ENCODE assay signal across 8 cellular contexts in the genomic region with DNA sequence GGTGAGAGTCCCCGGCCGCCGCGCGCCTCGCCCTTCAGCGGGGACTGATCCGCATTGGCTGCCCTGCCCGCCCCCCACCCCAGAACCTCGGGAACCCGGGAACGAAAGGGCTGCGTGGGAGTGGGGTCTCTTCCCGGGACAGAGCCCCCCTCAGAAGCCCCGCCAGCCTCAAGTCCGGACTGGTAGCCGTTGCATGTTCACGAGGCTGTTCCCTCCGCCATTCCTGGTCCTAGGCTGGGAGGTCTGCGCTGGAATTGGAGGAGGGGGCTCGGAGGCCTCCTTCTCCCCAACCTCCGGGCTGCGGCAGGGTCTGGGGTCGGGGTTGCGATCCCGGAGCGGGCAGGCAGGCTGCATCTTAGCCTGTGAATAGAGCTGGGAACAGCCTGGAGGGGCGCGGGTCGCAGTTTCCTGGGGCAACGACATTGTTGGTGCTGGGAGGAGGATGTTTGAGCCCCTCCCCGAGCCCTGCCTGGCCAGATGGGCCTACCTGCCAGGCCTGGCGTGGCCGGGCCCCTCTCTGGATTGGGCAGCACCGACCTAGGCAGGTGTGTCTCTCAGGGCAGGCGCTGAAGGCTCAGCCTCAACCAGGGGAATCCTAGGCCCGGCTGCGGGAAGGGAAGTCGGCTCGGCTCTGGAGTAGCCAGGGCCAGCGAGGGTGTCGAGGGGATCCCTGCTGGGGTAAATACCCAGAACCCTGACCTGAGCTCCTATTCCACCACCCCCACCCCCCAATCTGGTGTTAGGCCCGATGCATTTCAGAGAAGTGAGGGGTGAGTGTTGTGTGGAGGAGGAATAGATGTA. TPM values are rescaled to one million over a fixed set of nuclear protein-coding genes. Genes with fewer than 3 reads are reported as not detected.
A peak's percentile ranks its signal among the peaks of the same experiment; 100 is the strongest.
DNase-seq lines count a peak whose midpoint lies in the region; ATAC-seq, FAIRE-seq and TF ChIP-seq lines count a peak whose summit lies in the region.

No MANE protein-coding gene starts in this region.

- POLR2A ChIA-PET in GM12878 (lab: Charles Lee): no interaction called here
- POLR2A ChIA-PET in activated CD4-positive, alpha-beta memory T cell treated with anti-CD3 and anti-CD28 coated beads for 36 hours (lab: Charles Lee): no interaction called here

- H3K27me3 ChIP-seq in cardiac muscle cell: peaks cover 30% of the 10 kb centered on the region
- no peaks in the 10 kb centered on the region for H3K27me3 ChIP-seq in GM12878 (replicated peaks in 1 of 2; ENCODE audit: control insufficient read depth in 2 of 2, insufficient read depth in 2 of 2, low read length in 1 of 2)
- H3K27me3 ChIP-seq in right lobe of liver: no peaks in the 10 kb centered on the region
- H3K27me3 ChIP-seq in uterus: no peaks in the 10 kb centered on the region

- TF ChIP-seq RAD21 in GM12878 (IDR thresholded peaks at IDR 0.05; ENCODE audit: insufficient read depth, low read depth, low read length): no peak

- peaks cover 9% of the 10 kb centered on the region for H3K4me1 Mint-ChIP-seq in activated CD4-positive, alpha-beta memory T cell treated with anti-CD3 and anti-CD28 coated beads for 36 hours (ENCODE audit: low read depth)

- peak overlapping the region; percentile 63 for H3K4me3 ChIP-seq in cardiac muscle cell
- peak overlapping the region; percentile 41; the same call in 1 of the 2 replicates for H3K4me3 ChIP-seq in GM12878
- peak overlapping the region; percentile 23 to 51 (median 34) for H3K4me3 ChIP-seq in right lobe of liver
- peak overlapping the region; percentile 5 to 37 for H3K4me3 ChIP-seq in uterus

- SMC1A ChIA-PET in GM12878 (lab: Charles Lee; ENCODE audit: uncharacterized antibody, unreplicated experiment): interaction anchor here (0.9 kb wide), 1 partner anchor 44 kb away, joined by 3 read pairs; no protein-coding TSS in a partner anchor

- H3K9me3 ChIP-seq in cardiac muscle cell (ENCODE audit: low read depth) (no peaks in the 10 kb centered on the region), GM12878 (replicated peaks; ENCODE audit: control insufficient read depth, insufficient read depth, low read length) (no peaks in the 10 kb centered on the region), right lobe of liver (no peaks in the 10 kb centered on the region), uterus (no peaks in the 10 kb centered on the region)

- peaks cover 3% of the 10 kb centered on the region; the same call in 1 of the 2 replicates for H4K20me1 ChIP-seq in GM12878 (ENCODE audit: control insufficient read depth, insufficient read depth)

- no TSS peak for BruUV-seq in GM12878 (replicated peaks; lab: Mats Ljungman, UMichigan)

- H2AFZ ChIP-seq in GM12878 (ENCODE audit: control insufficient read depth, low read depth, low read length): no peak overlapping the region

- H3K27ac Mint-ChIP-seq in activated CD4-positive, alpha-beta memory T cell treated with anti-CD3 and anti-CD28 coated beads for 36 hours: no peak overlapping the region

- H3K9ac ChIP-seq in GM12878 (ENCODE audit: control insufficient read depth, insufficient read depth, low read length): no peak overlapping the region

- no peak for ATAC-seq in left ventricle myocardium superior
- ATAC-seq in GM12878: no peak
- ATAC-seq in right lobe of liver: no peak

- in situ Hi-C loops in GM12878 (cut with MboI): no loop called here

- H3K4me3 Mint-ChIP-seq in activated CD4-positive, alpha-beta memory T cell treated with anti-CD3 and anti-CD28 coated beads for 36 hours: no peak overlapping the region

- no peak for FAIRE-seq in GM12878 (lab: Jason Lieb, UNC)

- H3K27me3 Mint-ChIP-seq in activated CD4-positive, alpha-beta memory T cell treated with anti-CD3 and anti-CD28 coated beads for 36 hours: no peaks in the 10 kb centered on the region

- H3K27ac ChIP-seq in cardiac muscle cell (no peak overlapping the region), GM12878 (ENCODE audit: control insufficient read depth, insufficient read depth) (no peak overlapping the region), right lobe of liver (no peak overlapping the region), uterus (no peak overlapping the region)

- TF ChIP-seq EP300 in GM12878 (IDR thresholded peaks at IDR 0.05; ENCODE audit: borderline replicate concordance in 1 of 2, control insufficient read depth in 1 of 2, low read depth in 2 of 2, low read length in 2 of 2): no peak

- TF ChIP-seq POLR2A in GM12878 (IDR thresholded peaks at IDR 0.05; ENCODE audit: low read depth, low read length) (no peak), right lobe of liver (IDR thresholded peaks at IDR 0.05) (no peak), uterus (IDR thresholded peaks at IDR 0.05) (no peak)

- H3K4me1 ChIP-seq in cardiac muscle cell (ENCODE audit: low read depth) (no peaks in the 10 kb centered on the region), GM12878 (ENCODE audit: control insufficient read depth, insufficient read depth, low read length) (no peaks in the 10 kb centered on the region), right lobe of liver (peaks cover 0 to 7% (median 0%) of the 10 kb centered on the region in 4 donors), uterus (peaks cover 0 to 7% of the 10 kb centered on the region in 2 donors)

- no peak for DNase-seq in cardiac muscle cell (ENCODE audit: low read depth in 1 of 2, low spot score in 1 of 2)
- DNase-seq in left ventricle myocardium superior: no peak
- no peak for DNase-seq in GM12878 (ENCODE audit: low read depth, low spot score)
- no peak for DNase-seq in right lobe of liver
- no peak for DNase-seq in uterus
- DNase-seq in putamen (ENCODE audit: low spot score): no peak
- no peak for DNase-seq in activated CD4-positive, alpha-beta memory T cell treated with anti-CD3 and anti-CD28 coated beads for 36 hours
- DNase-seq in occipital lobe (lab: John Stamatoyannopoulos, UW): no peak

- intact Hi-C loops in left ventricle myocardium superior (cut with micrococcal nuclease) (no loop called here), GM12878 (cut with micrococcal nuclease; ENCODE audit: unreplicated experiment) (no loop called here), right lobe of liver (cut with DNase I) (no loop called here), uterus (cut with DNase I; ENCODE audit: low total_unique reads) (no loop called here)
- intact Hi-C loops in activated CD4-positive, alpha-beta memory T cell treated with anti-CD3 and anti-CD28 coated beads for 36 hours (cut with micrococcal nuclease): no loop called here

- H3K79me2 ChIP-seq in GM12878 (ENCODE audit: control insufficient read depth, insufficient read depth, low read length): no peaks in the 10 kb centered on the region

- WGBS in GM12878 (ENCODE audit: insufficient coverage, insufficient replicate concordance, low lambda C conversion rate, missing lambda C conversion rate): 39% methylated on average over 43 of the region's 43 CpGs
- WGBS in right lobe of liver (ENCODE audit: insufficient coverage, low coverage, low lambda C conversion rate, missing lambda C conversion rate): 35% methylated on average over 4 of the region's 43 CpGs

- RAD21 ChIA-PET in GM12878 (lab: Charles Lee; ENCODE audit: unreplicated experiment): no interaction called here

- H3K36me3 ChIP-seq in cardiac muscle cell (peaks cover under 1% of the 10 kb centered on the region), GM12878 (ENCODE audit: control insufficient read depth in 2 of 2, insufficient read depth in 2 of 2, low read length in 1 of 2) (no peaks in the 10 kb centered on the region), right lobe of liver (peaks cover 0 to 13% (median 8%) of the 10 kb centered on the region in 4 donors), uterus (no peaks in the 10 kb centered on the region)

- TF ChIP-seq CTCF in cardiac muscle cell (IDR thresholded peaks at IDR 0.05; ENCODE audit: low read depth, low read length): no peak
- TF ChIP-seq CTCF in GM12878 (IDR thresholded peaks at IDR 0.05 in 2 of 3, conservative IDR thresholded peaks at IDR 0.05 in 1 of 3; ENCODE audit: control insufficient read depth in 2 of 3, extremely low read depth in 1 of 3, insufficient read depth in 1 of 3, low read depth in 3 of 3, low read length in 3 of 3): no peak
- no peak for TF ChIP-seq CTCF in right lobe of liver (IDR thresholded peaks at IDR 0.05)
- TF ChIP-seq CTCF in uterus (IDR thresholded peaks at IDR 0.05): no peak

- peaks cover 4% of the 10 kb centered on the region for H3K36me3 Mint-ChIP-seq in activated CD4-positive, alpha-beta memory T cell treated with anti-CD3 and anti-CD28 coated beads for 36 hours

- H3K4me2 ChIP-seq in GM12878 (ENCODE audit: control insufficient read depth, insufficient read depth): peak overlapping the region; percentile 68; the same call in 1 of the 2 replicates

- CTCF ChIA-PET in GM12878 (lab: Yijun Ruan, JAX): no interaction called here
- CTCF ChIA-PET in activated CD4-positive, alpha-beta memory T cell treated with anti-CD3 and anti-CD28 coated beads for 36 hours (lab: Charles Lee): interaction anchor here (1.0 to 1.3 kb wide), 2 partner anchors 13 to 114 kb away, joined by 3 to 4 read pairs; no protein-coding TSS in a partner anchor

- no peaks in the 10 kb centered on the region for H3K9me3 Mint-ChIP-seq in activated CD4-positive, alpha-beta memory T cell treated with anti-CD3 and anti-CD28 coated beads for 36 hours

RNA-seq across cellular contexts. Expression of gene MAPK8IP1, which starts 0.7 kb away (rescaled TPM):
- 12.6 and 19.1 TPM in 2 replicates for total RNA-seq in cardiac muscle cell
- 3.9 and 7.4 TPM in 2 replicates for polyA plus RNA-seq in cardiac muscle cell
- total RNA-seq in left ventricle myocardium superior: 4.4 TPM
- 0.90 and 1.7 TPM in 2 replicates for total RNA-seq in GM12878 (2013; cell fraction: nucleolus; rRNA removed)
- 0.16 and 0.17 TPM in 2 replicates for total RNA-seq in GM12878 (2014; rRNA removed)
- total RNA-seq in GM12878 (2014; rRNA removed; fragmentation: Illumina TruSeq; extraction: Trizol): 0.09 TPM in 1 of 2 replicates, not detected in the other
- 0.44 and 0.48 TPM in 2 replicates for total RNA-seq in GM12878 (2021)
- polyA plus RNA-seq in GM12878 (2011; ENCODE audit: low read depth): 0.14 TPM
- polyA plus RNA-seq in GM12878 (2011; rRNA removed): 0.06 and 0.14 TPM in 2 replicates
- 0.18 and 0.40 TPM in 2 replicates for polyA plus RNA-seq in GM12878 (2011; cell fraction: cytosol; rRNA removed)
- polyA plus RNA-seq in GM12878 (2011; cell fraction: nucleus; rRNA removed): 1.3 and 1.5 TPM in 2 replicates
- 0.21 and 0.39 TPM in 2 replicates for polyA plus RNA-seq in GM12878 (2012)
- polyA plus RNA-seq in GM12878 (2014; fragmentation: Illumina TruSeq; extraction: Trizol): 0.04 TPM in 1 of 2 replicates, not detected in the other
- not detected for polyA plus RNA-seq in GM12878 (2014; fragmentation: Nextera tagmentation; extraction: Ambion mirVana)
- polyA plus RNA-seq in GM12878 (2014; rRNA removed): 0.27 and 0.31 TPM in 2 replicates
- polyA plus RNA-seq in GM12878 (2016; fragmentation: Nextera tagmentation; extraction: Ambion mirVana): under 1 TPM; 0.04 to 0.07 TPM
- 0.21 TPM in 1 of 2 replicates, not detected in the other for polyA minus RNA-seq in GM12878 (2011; rRNA and poly(A)+ RNA removed)
- not detected in 2 replicates for polyA minus RNA-seq in GM12878 (2011; cell fraction: cytosol; rRNA and poly(A)+ RNA removed)
- 0.12 and 0.29 TPM in 2 replicates for polyA minus RNA-seq in GM12878 (2011; cell fraction: nucleus; rRNA and poly(A)+ RNA removed)
- total RNA-seq in right lobe of liver: 1 to 10 TPM; 1.7 to 6.2 (median 2.6) TPM
- total RNA-seq in uterus: 10 to 100 TPM in 3 of 4 donors, 1 to 10 TPM in 1; 2.1 to 29.9 (median 20.0) TPM
- total RNA-seq in activated CD4-positive, alpha-beta memory T cell treated with anti-CD3 and anti-CD28 coated beads for 36 hours: under 1 TPM; 0.43 to 0.58 TPM
- 74.7 TPM for total RNA-seq in occipital lobe

RNA-seq across cellular contexts. Expression of gene FREY1, which starts 20.9 kb away (rescaled TPM):
- total RNA-seq in cardiac muscle cell: 2.1 and 2.7 TPM in 2 replicates
- polyA plus RNA-seq in cardiac muscle cell: 0.42 TPM in 1 of 2 replicates, not detected in the other
- total RNA-seq in left ventricle myocardium superior: 0.52 TPM
- 6.7 and 6.9 TPM in 2 replicates for total RNA-seq in GM12878 (2013; cell fraction: nucleolus; rRNA removed)
- total RNA-seq in GM12878 (2014; rRNA removed): 0.79 and 1.7 TPM in 2 replicates
- 0.55 and 0.72 TPM in 2 replicates for total RNA-seq in GM12878 (2014; rRNA removed; fragmentation: Illumina TruSeq; extraction: Trizol)
- total RNA-seq in GM12878 (2021): 0.82 and 1.7 TPM in 2 replicates
- not detected for polyA plus RNA-seq in GM12878 (2011; ENCODE audit: low read depth)
- 0.16 and 0.19 TPM in 2 replicates for polyA plus RNA-seq in GM12878 (2011; rRNA removed)
- 0.20 and 0.30 TPM in 2 replicates for polyA plus RNA-seq in GM12878 (2011; cell fraction: cytosol; rRNA removed)
- 3.6 and 6.1 TPM in 2 replicates for polyA plus RNA-seq in GM12878 (2011; cell fraction: nucleus; rRNA removed)
- 0.17 and 0.31 TPM in 2 replicates for polyA plus RNA-seq in GM12878 (2012)
- 0.13 TPM in 1 of 2 replicates, not detected in the other for polyA plus RNA-seq in GM12878 (2014; fragmentation: Illumina TruSeq; extraction: Trizol)
- not detected for polyA plus RNA-seq in GM12878 (2014; fragmentation: Nextera tagmentation; extraction: Ambion mirVana)
- 0.31 TPM in 1 of 2 replicates, not detected in the other for polyA plus RNA-seq in GM12878 (2014; rRNA removed)
- under 1 TPM in 1 of 2 experiments, not detected in 1; 0.39 TPM for polyA plus RNA-seq in GM12878 (2016; fragmentation: Nextera tagmentation; extraction: Ambion mirVana)
- polyA minus RNA-seq in GM12878 (2011; rRNA and poly(A)+ RNA removed): 1.2 and 7.0 TPM in 2 replicates
- polyA minus RNA-seq in GM12878 (2011; cell fraction: cytosol; rRNA and poly(A)+ RNA removed): 3.2 TPM in 1 of 2 replicates, not detected in the other
- 12.6 and 20.4 TPM in 2 replicates for polyA minus RNA-seq in GM12878 (2011; cell fraction: nucleus; rRNA and poly(A)+ RNA removed)
- under 1 TPM in 3 of 6 experiments, not detected in 3; 0.40 to 0.90 (median 0.42) TPM for total RNA-seq in right lobe of liver
- 1 to 10 TPM in 1 of 4 donors, not detected in 3; 1.6 TPM for total RNA-seq in uterus
- total RNA-seq in activated CD4-positive, alpha-beta memory T cell treated with anti-CD3 and anti-CD28 coated beads for 36 hours: under 1 TPM; 0.73 to 0.88 TPM
- total RNA-seq in occipital lobe: 1.4 TPM

RNA-seq across cellular contexts. Expression of gene PEX16, which starts 31.6 kb away (rescaled TPM):
- total RNA-seq in cardiac muscle cell (39.9 and 43.0 TPM in 2 replicates), left ventricle myocardium superior (8.6 TPM), GM12878 (2014; rRNA removed) (40.2 and 53.5 TPM in 2 replicates), GM12878 (2014; rRNA removed; fragmentation: Illumina TruSeq; extraction: Trizol) (17.1 and 18.5 TPM in 2 replicates), GM12878 (2021) (41.5 and 42.2 TPM in 2 replicates), right lobe of liver (10 to 100 TPM; 17.9 to 36.7 (median 32.4) TPM), uterus (10 to 100 TPM; 15.3 to 32.1 (median 27.6) TPM), occipital lobe (19.0 TPM)
- polyA plus RNA-seq in cardiac muscle cell (29.0 and 38.9 TPM in 2 replicates), GM12878 (2011; rRNA removed) (12.4 and 19.6 TPM in 2 replicates), GM12878 (2014; fragmentation: Illumina TruSeq; extraction: Trizol) (0.46 and 6.4 TPM in 2 replicates), GM12878 (2014; fragmentation: Nextera tagmentation; extraction: Ambion mirVana) (1 to 10 TPM; 1.4 to 5.6 TPM), GM12878 (2014; rRNA removed) (49.8 and 62.6 TPM in 2 replicates), GM12878 (2016; fragmentation: Nextera tagmentation; extraction: Ambion mirVana) (10 to 100 TPM; 35.5 to 39.2 TPM)
- 25.7 and 30.4 TPM in 2 replicates for total RNA-seq in GM12878 (2013; cell fraction: nucleolus; rRNA removed)
- polyA plus RNA-seq in GM12878 (2011; ENCODE audit: low read depth): 5.9 TPM
- polyA plus RNA-seq in GM12878 (2011; cell fraction: cytosol; rRNA removed): 30.9 and 46.0 TPM in 2 replicates
- 67.9 and 73.5 TPM in 2 replicates for polyA plus RNA-seq in GM12878 (2011; cell fraction: nucleus; rRNA removed)
- 23.4 and 25.2 TPM in 2 replicates for polyA plus RNA-seq in GM12878 (2012)
- polyA minus RNA-seq in GM12878 (2011; rRNA and poly(A)+ RNA removed): 14.2 and 30.8 TPM in 2 replicates
- polyA minus RNA-seq in GM12878 (2011; cell fraction: cytosol; rRNA and poly(A)+ RNA removed): 18.1 and 23.3 TPM in 2 replicates
- 30.0 and 40.0 TPM in 2 replicates for polyA minus RNA-seq in GM12878 (2011; cell fraction: nucleus; rRNA and poly(A)+ RNA removed)
- 10 to 100 TPM; 28.2 to 34.6 TPM for total RNA-seq in activated CD4-positive, alpha-beta memory T cell treated with anti-CD3 and anti-CD28 coated beads for 36 hours

RNA-seq across cellular contexts. Expression of gene LARGE2, which starts 36.3 kb away (rescaled TPM):
- total RNA-seq in cardiac muscle cell (4.9 and 5.8 TPM in 2 replicates), left ventricle myocardium superior (not detected), GM12878 (2014; rRNA removed) (not detected in 2 replicates), GM12878 (2014; rRNA removed; fragmentation: Illumina TruSeq; extraction: Trizol) (not detected in 2 replicates), GM12878 (2021) (0.32 and 0.41 TPM in 2 replicates), right lobe of liver (1 to 10 TPM in 5 of 6 experiments, under 1 TPM in 1; 0.43 to 3.5 (median 2.4) TPM), uterus (1 to 10 TPM in 2 of 4 donors, under 1 TPM in 1, not detected in 1; 0.64 to 4.4 (median 2.4) TPM), occipital lobe (0.16 TPM)
- polyA plus RNA-seq in cardiac muscle cell (4.5 and 9.2 TPM in 2 replicates), GM12878 (2011; rRNA removed) (0.03 TPM in 1 of 2 replicates, not detected in the other), GM12878 (2014; fragmentation: Illumina TruSeq; extraction: Trizol) (0.15 TPM in 1 of 2 replicates, not detected in the other), GM12878 (2014; fragmentation: Nextera tagmentation; extraction: Ambion mirVana) (not detected), GM12878 (2014; rRNA removed) (0.16 and 0.23 TPM in 2 replicates), GM12878 (2016; fragmentation: Nextera tagmentation; extraction: Ambion mirVana) (not detected)
- 0.20 and 0.25 TPM in 2 replicates for total RNA-seq in GM12878 (2013; cell fraction: nucleolus; rRNA removed)
- polyA plus RNA-seq in GM12878 (2011; ENCODE audit: low read depth): not detected
- polyA plus RNA-seq in GM12878 (2011; cell fraction: cytosol; rRNA removed): 0.03 and 0.04 TPM in 2 replicates
- 0.09 and 0.29 TPM in 2 replicates for polyA plus RNA-seq in GM12878 (2011; cell fraction: nucleus; rRNA removed)
- 0.15 and 0.37 TPM in 2 replicates for polyA plus RNA-seq in GM12878 (2012)
- 0.15 TPM in 1 of 2 replicates, not detected in the other for polyA minus RNA-seq in GM12878 (2011; rRNA and poly(A)+ RNA removed)
- not detected in 2 replicates for polyA minus RNA-seq in GM12878 (2011; cell fraction: cytosol; rRNA and poly(A)+ RNA removed)
- polyA minus RNA-seq in GM12878 (2011; cell fraction: nucleus; rRNA and poly(A)+ RNA removed): not detected in 2 replicates
- 1 to 10 TPM; 1.1 to 1.6 TPM for total RNA-seq in activated CD4-positive, alpha-beta memory T cell treated with anti-CD3 and anti-CD28 coated beads for 36 hours

RNA-seq across cellular contexts. Expression of gene CRY2, which starts 38.8 kb away (rescaled TPM):
- 31.5 and 50.5 TPM in 2 replicates for total RNA-seq in cardiac muscle cell
- polyA plus RNA-seq in cardiac muscle cell: 28.3 and 40.7 TPM in 2 replicates
- total RNA-seq in left ventricle myocardium superior: 90.1 TPM
- 60.8 and 75.2 TPM in 2 replicates for total RNA-seq in GM12878 (2013; cell fraction: nucleolus; rRNA removed)
- 8.7 and 9.1 TPM in 2 replicates for total RNA-seq in GM12878 (2014; rRNA removed)
- 5.6 and 6.6 TPM in 2 replicates for total RNA-seq in GM12878 (2014; rRNA removed; fragmentation: Illumina TruSeq; extraction: Trizol)
- total RNA-seq in GM12878 (2021): 13.9 and 14.7 TPM in 2 replicates
- polyA plus RNA-seq in GM12878 (2011; ENCODE audit: low read depth): 4.5 TPM
- 6.6 and 11.4 TPM in 2 replicates for polyA plus RNA-seq in GM12878 (2011; rRNA removed)
- polyA plus RNA-seq in GM12878 (2011; cell fraction: cytosol; rRNA removed): 10.7 and 10.8 TPM in 2 replicates
- 38.9 and 40.6 TPM in 2 replicates for polyA plus RNA-seq in GM12878 (2011; cell fraction: nucleus; rRNA removed)
- polyA plus RNA-seq in GM12878 (2012): 7.6 and 8.4 TPM in 2 replicates
- 6.0 and 7.1 TPM in 2 replicates for polyA plus RNA-seq in GM12878 (2014; fragmentation: Illumina TruSeq; extraction: Trizol)
- 1 to 10 TPM; 1.2 to 1.4 TPM for polyA plus RNA-seq in GM12878 (2014; fragmentation: Nextera tagmentation; extraction: Ambion mirVana)
- 8.5 and 8.8 TPM in 2 replicates for polyA plus RNA-seq in GM12878 (2014; rRNA removed)
- 1 to 10 TPM; 7.6 to 8.7 TPM for polyA plus RNA-seq in GM12878 (2016; fragmentation: Nextera tagmentation; extraction: Ambion mirVana)
- polyA minus RNA-seq in GM12878 (2011; rRNA and poly(A)+ RNA removed): 23.0 and 25.4 TPM in 2 replicates
- polyA minus RNA-seq in GM12878 (2011; cell fraction: cytosol; rRNA and poly(A)+ RNA removed): 5.7 and 6.7 TPM in 2 replicates
- 15.0 and 22.9 TPM in 2 replicates for polyA minus RNA-seq in GM12878 (2011; cell fraction: nucleus; rRNA and poly(A)+ RNA removed)
- total RNA-seq in right lobe of liver: 100 to 1,000 TPM in 1 of 6 experiments, 10 to 100 TPM in 5; 19.6 to 104 (median 31.5) TPM
- 10 to 100 TPM; 22.1 to 91.8 (median 61.0) TPM for total RNA-seq in uterus
- 10 to 100 TPM; 12.1 to 13.4 TPM for total RNA-seq in activated CD4-positive, alpha-beta memory T cell treated with anti-CD3 and anti-CD28 coated beads for 36 hours
- 46.5 TPM for total RNA-seq in occipital lobe
